8 cellular contexts compared by ENCODE assay signal in genomic region chr5:95646569-95647330, GRCh38. TPM values are rescaled to one million over a fixed set of nuclear protein-coding genes. Genes with fewer than 3 reads are reported as not detected.
A peak's percentile ranks its signal among the peaks of the same experiment; 100 is the strongest.
DNase-seq lines count a peak whose midpoint lies in the region; ATAC-seq and TF ChIP-seq lines count a peak whose summit lies in the region.

Gene RFESD, plus strand, starts transcription at chr5:95646777. Its CDS starts 5,495 bp downstream, at chr5:95652272.

- peaks cover 14% of the 10 kb centered on the region for H3F3A ChIP-seq in smooth muscle cell (ENCODE audit: low read depth)

- H3K9me3 ChIP-seq in smooth muscle cell (replicated peaks; ENCODE audit: low read depth), result no peaks in the 10 kb centered on the region

- H3K4me1 ChIP-seq in smooth muscle cell (ENCODE audit: low read depth), result peaks cover 9% of the 10 kb centered on the region

- H3K4me3 Mint-ChIP-seq in WTC11 (peak within 1 kb of the TSS; percentile 71), immature natural killer cell (peak within 1 kb of the TSS; percentile 86 to 92 (median 88))

- POLR2A ChIA-PET in AG04449 (lab: Yijun Ruan, JAX) (interaction anchor here (0.6 to 1.9 kb wide), 13 partner anchors 9 to 205 kb away, joined by 3 to 17 read pairs (median 3); partner anchors contain the start of genes ARSK, RHOBTB3 and SKIC3), WTC11 (lab: Charles Lee) (interaction anchor here (0.6 to 1.3 kb wide), 7 partner anchors 63 to 363 kb away, joined by 3 to 8 read pairs (median 3); partner anchors contain the start of genes ARSK, RHOBTB3 and SKIC3)

- H3K27me3 ChIP-seq in smooth muscle cell (ENCODE audit: low read depth), result no peaks in the 10 kb centered on the region

- H3K79me2 ChIP-seq in smooth muscle cell (ENCODE audit: low read depth), result no peaks in the 10 kb centered on the region

- no peaks in the 10 kb centered on the region for H4K20me1 ChIP-seq in smooth muscle cell (ENCODE audit: low read depth)

- H3K27ac ChIP-seq in smooth muscle cell (ENCODE audit: low read depth), result peak within 1 kb of the TSS; percentile 86

- CTCF ChIA-PET in AG04449 (lab: Yijun Ruan, JAX) (interaction anchor here (0.6 to 8.4 kb wide), 22 partner anchors 9 to 215 kb away, joined by 3 to 222 read pairs (median 5); partner anchors contain the start of gene RHOBTB3), WTC11 (lab: Charles Lee) (interaction anchor here (0.6 to 4.1 kb wide), 14 partner anchors 12 to 362 kb away, joined by 3 to 24 read pairs (median 3); partner anchors contain the start of gene MCTP1)

- peak within 1 kb of the TSS; percentile 97 for H2AFZ ChIP-seq in smooth muscle cell (ENCODE audit: low read depth)

- peak within 1 kb of the TSS; percentile 85 for H3K9ac ChIP-seq in smooth muscle cell (ENCODE audit: low read depth)

- H3K4me1 Mint-ChIP-seq in WTC11 (0 out of 2 replicates have a peak, but pooled peaks cover 7% of the 10 kb centered on the region), immature natural killer cell (peaks cover 19 to 35% of the 10 kb centered on the region in 2 donors)

- ATAC-seq in GM18868 (IDR thresholded peaks at IDR 0.05; ENCODE audit: unreplicated experiment) (peak; percentile 96), HG03103 (IDR thresholded peaks at IDR 0.05; ENCODE audit: low read depth, unreplicated experiment) (peak; percentile 96), WTC11 (peak; percentile 94)

- no peaks in the 10 kb centered on the region; the same call in 1 of the 2 replicates for H3K36me3 Mint-ChIP-seq in WTC11
- H3K36me3 Mint-ChIP-seq in immature natural killer cell, result no peaks in the 10 kb centered on the region

- H3K4me3 ChIP-seq in AG04449 (ENCODE audit: low read depth, low read length) (peak within 1 kb of the TSS; percentile 63), cardiac fibroblast (replicated peaks in 1 of 2; ENCODE audit: low read depth in 2 of 2, low read length in 2 of 2) (peak within 1 kb of the TSS; percentile 47 to 49), smooth muscle cell (peak within 1 kb of the TSS; percentile 68)

- H3K27ac Mint-ChIP-seq in WTC11 (peak within 1 kb of the TSS; percentile 57; the same call in 1 of the 2 replicates), immature natural killer cell (peak within 1 kb of the TSS; percentile 90 to 95 (median 92))

- no peaks in the 10 kb centered on the region for H3K27me3 Mint-ChIP-seq in WTC11 (ENCODE audit: low read depth)
- H3K27me3 Mint-ChIP-seq in immature natural killer cell (ENCODE audit: low read depth in 3 of 3), result peaks cover 4 to 12% (median 8%) of the 10 kb centered on the region in 3 donors

- DNase-seq in AG04449 (ENCODE audit: low read depth, low spot score), result peak; percentile 58
- DNase-seq in NCI-H2171 (lab: John Stamatoyannopoulos, UW), result peak; percentile 85
- peak; percentile 97 for DNase-seq in WTC11 (ENCODE audit: low spot score)
- DNase-seq in cardiac fibroblast (ENCODE audit: low read depth in 2 of 2), result peak; percentile 96
- peak; percentile 98 for DNase-seq in immature natural killer cell
- peak; percentile 77 for DNase-seq in smooth muscle cell (lab: John Stamatoyannopoulos, UW; ENCODE audit: unreplicated experiment)

- peaks cover 7% of the 10 kb centered on the region for H3K9me3 Mint-ChIP-seq in WTC11
- H3K9me3 Mint-ChIP-seq in immature natural killer cell, result no peaks in the 10 kb centered on the region

- peak within 1 kb of the TSS; percentile 94 for H3K4me2 ChIP-seq in smooth muscle cell

- 2% methylated on average over 43 of the region's 57 CpGs for whole genome bisulfite sequencing in smooth muscle cell (ENCODE audit: low lambda C conversion rate)

- TF ChIP-seq CTCF in AG04449 (IDR thresholded peaks at IDR 0.05; ENCODE audit: insufficient read depth, low read length, missing control alignments) (peak; percentile 18), WTC11 (IDR thresholded peaks at IDR 0.05) (no peak), cardiac fibroblast (IDR thresholded peaks at IDR 0.05; ENCODE audit: low read depth, low read length) (peak; percentile 21), smooth muscle cell (IDR thresholded peaks at IDR 0.05; ENCODE audit: borderline replicate concordance, insufficient read depth, poor library complexity, severe bottlenecking) (no peak)

- no peaks in the 10 kb centered on the region for H3K36me3 ChIP-seq in smooth muscle cell (ENCODE audit: low read depth)

TF ChIP-seq in WTC11, 78 proteins besides CTCF, POLR2A, EP300 and RAD21 (continues in another document):
- TF ChIP-seq NR1H2 (CRISPR knock-in tag; IDR thresholded peaks at IDR 0.05) (no peak), NFYB (CRISPR knock-in tag; conservative IDR thresholded peaks at IDR 0.05; ENCODE audit: low read depth) (no peak), HMGXB4 (CRISPR knock-in tag; IDR thresholded peaks at IDR 0.05) (peak; percentile 43; the same call in 1 of the 2 replicates), ZNF232 (CRISPR knock-in tag; IDR thresholded peaks at IDR 0.05) (peak; percentile 91), USF1 (CRISPR knock-in tag; IDR thresholded peaks at IDR 0.05) (peak; percentile 97), ZNF281 (CRISPR knock-in tag; IDR thresholded peaks at IDR 0.05) (no peak), FOXP4 (CRISPR knock-in tag; IDR thresholded peaks at IDR 0.05) (peak; percentile 74), ZNF416 (CRISPR knock-in tag; IDR thresholded peaks at IDR 0.05) (no peak)

RNA-seq across cellular contexts. Expression of gene RFESD, which starts in this region (rescaled TPM):
- total RNA-seq in WTC11 (2021) (2.7 to 5.7 TPM (median 4.5 TPM) in 3 replicates), smooth muscle cell (0.45 and 6.8 TPM in 2 replicates)
- polyA plus RNA-seq in immature natural killer cell (1 to 10 TPM in 2 of 3 donors, under 1 TPM in 1; 0.98 to 9.3 (median 2.4) TPM), smooth muscle cell (3.6 and 8.2 TPM in 2 replicates)

Comparison
In these comparisons a context has a peak if more than half of its experiments do, and no peak if none do; other contexts are left out.
1. Peak in every context shown above with its lines: DNase-seq, ATAC-seq, H3K4me3 ChIP-seq and H3K27ac ChIP-seq.
2. CTCF ChIP-seq: peak in AG04449 (single experiment) and cardiac fibroblast (single experiment); none in WTC11 (single experiment) and smooth muscle cell (single experiment).